Comparison of ENCODE assay signal across 28 cellular contexts in the genomic region with DNA sequence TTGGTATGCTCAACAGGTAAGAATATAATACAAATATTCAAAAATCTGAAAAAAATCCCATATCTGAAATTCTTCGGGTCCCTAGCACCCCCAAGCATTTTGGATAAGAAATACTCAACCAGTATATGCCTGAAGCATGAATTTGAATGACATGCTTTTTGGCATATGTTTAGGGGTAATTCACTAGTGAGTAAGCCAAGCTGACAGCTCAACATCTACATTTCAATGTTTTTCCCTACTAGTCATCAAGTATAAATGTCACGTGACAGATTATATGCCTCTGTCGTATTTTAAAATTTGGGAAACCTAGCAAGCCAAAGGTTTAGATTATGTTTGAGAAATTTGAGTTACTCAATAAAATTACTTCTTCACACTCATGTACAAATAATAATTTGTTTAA.
DNase-seq lines count a peak whose midpoint lies in the region; ATAC-seq and TF ChIP-seq lines count a peak whose summit lies in the region.
"Had no signal": no experiment of that assay in that cellular context is flagged by ENCODE, and none has a peak within 500 bp of the region (broad histone marks: within the 10 kb centered on the region; RNA-seq: fewer than 3 reads in every experiment).

No MANE protein-coding gene starts in this region.

- dilution Hi-C loops in mammary epithelial cell (cut with HindIII; ENCODE audit: low sequenced_read_pairs): no loop called here

- peak overlapping the region; percentile 54; the same call in 1 of the 2 replicates for H2AFZ ChIP-seq in MM.1S (ENCODE audit: low read length)
- H2AFZ ChIP-seq in mammary epithelial cell (ENCODE audit: low read depth, low read length): no peak overlapping the region

- H4K20me1 ChIP-seq in MM.1S (ENCODE audit: insufficient read depth, low read length) (no peaks in the 10 kb centered on the region), mammary epithelial cell (ENCODE audit: insufficient read depth, low read length) (no peaks in the 10 kb centered on the region)
- H4K20me1 ChIP-seq: BLaER1 treated with 17β-estradiol and CSF1 and Interleukin-3, amounts not matched to agents 10 nM and 100 nM had no signal

- H3K79me2 ChIP-seq in MM.1S (ENCODE audit: low read length): no peaks in the 10 kb centered on the region
- no peaks in the 10 kb centered on the region for H3K79me2 ChIP-seq in mammary epithelial cell (ENCODE audit: insufficient read depth, low read length)

- CTCF ChIA-PET in mammary epithelial cell (lab: Charles Lee; ENCODE audit: low non-redundant PET): interaction anchor here (0.6 kb wide), 1 partner anchor 25 kb away, joined by 4 read pairs; no protein-coding TSS in a partner anchor

- ATAC-seq in HG02840 (IDR thresholded peaks at IDR 0.05; ENCODE audit: low FRiP score, unreplicated experiment) (no peak), left ventricle myocardium superior (no peak)
- ATAC-seq: effector memory CD8-positive, alpha-beta T cell; naive thymus-derived CD4-positive, alpha-beta T cell; right lobe of liver; stimulated activated effector memory CD8-positive, alpha-beta T cell treated with anti-CD3 and anti-CD28 coated beads, Interleukin-12 subunit alpha, Interleukin-12 subunit beta, amount 100 ng/mL, for 72 hours had no signal

- BruUV-seq in mammary epithelial cell (replicated peaks; lab: Mats Ljungman, UMichigan): no TSS peak

- H3F3A ChIP-seq in MM.1S (ENCODE audit: insufficient read depth, low read length): no peaks in the 10 kb centered on the region

- H3K27me3 ChIP-seq in MM.1S (replicated peaks; ENCODE audit: insufficient read depth, low read length) (no peaks in the 10 kb centered on the region), mammary epithelial cell (ENCODE audit: insufficient read depth, low read length) (no peaks in the 10 kb centered on the region), MG63 (no peaks in the 10 kb centered on the region)
- H3K27me3 ChIP-seq: right lobe of liver, upper lobe of left lung had no signal

- 63% methylated on average over 3 of the region's 3 CpGs for WGBS in mammary epithelial cell (ENCODE audit: low coverage, missing lambda C conversion rate)

- in situ Hi-C loops in mammary epithelial cell (cut with MboI; ENCODE audit: low sequenced_read_pairs in 2 of 2): no loop called here

- H3K27ac ChIP-seq in MM.1S (ENCODE audit: low read length): no peak overlapping the region
- H3K27ac ChIP-seq in mammary epithelial cell (ENCODE audit: insufficient read depth, low read depth, low read length): no peak overlapping the region
- H3K27ac ChIP-seq: BLaER1 treated with 17β-estradiol and CSF1 and Interleukin-3, amounts not matched to agents 10 nM and 100 nM; coronary artery; right lobe of liver; upper lobe of left lung had no signal

- H3K4me3 ChIP-seq in MM.1S (ENCODE audit: low read length) (peak overlapping the region; percentile 46; the same call in 1 of the 2 replicates), mammary epithelial cell (replicated peaks in 1 of 3; ENCODE audit: insufficient read depth in 1 of 3, low read depth in 2 of 3, low read length in 3 of 3) (no peak overlapping the region), MG63 (no peak overlapping the region)
- H3K4me3 ChIP-seq: BLaER1 treated with 17β-estradiol and CSF1 and Interleukin-3, amounts not matched to agents 10 nM and 100 nM; coronary artery; right lobe of liver; upper lobe of left lung had no signal

- H3K4me1 ChIP-seq in MM.1S (ENCODE audit: low read length): peaks cover 3% of the 10 kb centered on the region; the same call in 1 of the 2 replicates
- no peaks in the 10 kb centered on the region for H3K4me1 ChIP-seq in mammary epithelial cell (ENCODE audit: insufficient read depth, low read length)
- H3K4me1 ChIP-seq: BLaER1 treated with 17β-estradiol and CSF1 and Interleukin-3, amounts not matched to agents 10 nM and 100 nM; right lobe of liver; upper lobe of left lung had no signal

- intact Hi-C loops in mammary epithelial cell (cut with micrococcal nuclease): no loop called here
- intact Hi-C loops in left ventricle myocardium superior (cut with micrococcal nuclease): no loop called here

- no peak overlapping the region; the same call in 1 of the 2 replicates for H3K9ac ChIP-seq in MM.1S (ENCODE audit: low read length)
- H3K9ac ChIP-seq in mammary epithelial cell (ENCODE audit: insufficient read depth, low read length): no peak overlapping the region
- H3K9ac ChIP-seq: BLaER1 treated with 17β-estradiol and CSF1 and Interleukin-3, amounts not matched to agents 10 nM and 100 nM had no signal

- TF ChIP-seq CTCF in MM.1S (IDR thresholded peaks at IDR 0.05; ENCODE audit: low read length) (no peak), mammary epithelial cell (conservative IDR thresholded peaks at IDR 0.05 in 1 of 2, IDR thresholded peaks at IDR 0.05 in 1 of 2; ENCODE audit: extremely low read depth in 1 of 2, insufficient read depth in 1 of 2, low read depth in 1 of 2, low read length in 2 of 2) (no peak)

- H3K4me2 ChIP-seq in MM.1S (ENCODE audit: low read depth, low read length): peak overlapping the region; percentile 57
- no peak overlapping the region for H3K4me2 ChIP-seq in mammary epithelial cell (ENCODE audit: insufficient read depth, low read depth, low read length)
- H3K4me2 ChIP-seq: BLaER1 treated with 17β-estradiol and CSF1 and Interleukin-3, amounts not matched to agents 10 nM and 100 nM had no signal

- H3K9me2 ChIP-seq in MM.1S (replicated peaks; ENCODE audit: insufficient read depth, low read length): no peaks in the 10 kb centered on the region

- DNase-seq in ELR (ENCODE audit: low read depth) (peak; percentile 42), MM.1S (no peak), mammary epithelial cell (peak; percentile 2), iris pigment epithelial cell (ENCODE audit: low read depth) (peak; percentile 48), MG63 (no peak), NCI-H2081 (lab: John Stamatoyannopoulos, UW) (no peak), left ventricle myocardium superior (no peak)
- DNase-seq: activated CD4-positive, alpha-beta T cell treated with anti-CD3 and anti-CD28 coated beads, Interleukin-2, amount 50 U/mL, for 4 hours; activated CD4-positive, CD25-positive, alpha-beta regulatory T cell; activated naive CD4-positive, alpha-beta T cell treated with anti-CD3 and anti-CD28 coated beads, Interleukin-2, amount 10 ng/mL, durations not matched to agents 7 days and 5 days; amniotic stem cell; COR-L47; DMS79 treated with DMSO at 0.1 percent for 48 hours; effector memory CD8-positive, alpha-beta T cell; GOT3; KG1; midbrain; naive thymus-derived CD4-positive, alpha-beta T cell; NCI-H1694; NCI-H2171; NCI-H510A treated with DMSO at 0.1 percent for 48 hours; right lobe of liver; stimulated activated CD4-positive, alpha-beta T cell treated with anti-CD3 and anti-CD28 coated beads, Interleukin-4, amount 100 ng/mL, for 24 hours; upper lobe of left lung had no signal

- H3K36me3 ChIP-seq in MM.1S (replicated peaks; ENCODE audit: insufficient read depth, low read length): no peaks in the 10 kb centered on the region
- no peaks in the 10 kb centered on the region for H3K36me3 ChIP-seq in mammary epithelial cell (ENCODE audit: insufficient read depth, low read length)
- peaks cover 4% of the 10 kb centered on the region; the same call in 1 of the 2 replicates for H3K36me3 ChIP-seq in MG63

- H3K9me3 ChIP-seq in MM.1S (replicated peaks; ENCODE audit: insufficient read depth, low read length) (no peaks in the 10 kb centered on the region), mammary epithelial cell (replicated peaks; ENCODE audit: insufficient read depth, low read length) (no peaks in the 10 kb centered on the region), MG63 (no peaks in the 10 kb centered on the region)
- H3K9me3 ChIP-seq: right lobe of liver, upper lobe of left lung had no signal

Comparison
In these comparisons a context has a peak if more than half of its experiments do, and no peak if none do; other contexts are left out.
1. DNase-seq: peak in ELR (single experiment), mammary epithelial cell (single experiment) and iris pigment epithelial cell (single experiment); none in MM.1S (single experiment), MG63 (single experiment), NCI-H2081 (0 of 2) and left ventricle myocardium superior (single experiment).